1 cellular context compared by ENCODE assay signal in genomic region chr6:107458687-107459282, GRCh38.
TF ChIP-seq lines count a peak whose summit lies in the region.

No MANE protein-coding gene starts in this region.

TF ChIP-seq in HepG2, 621 proteins besides CTCF, POLR2A, EP300 and RAD21 (continued from another document):
- TF ChIP-seq, protein P1, sequence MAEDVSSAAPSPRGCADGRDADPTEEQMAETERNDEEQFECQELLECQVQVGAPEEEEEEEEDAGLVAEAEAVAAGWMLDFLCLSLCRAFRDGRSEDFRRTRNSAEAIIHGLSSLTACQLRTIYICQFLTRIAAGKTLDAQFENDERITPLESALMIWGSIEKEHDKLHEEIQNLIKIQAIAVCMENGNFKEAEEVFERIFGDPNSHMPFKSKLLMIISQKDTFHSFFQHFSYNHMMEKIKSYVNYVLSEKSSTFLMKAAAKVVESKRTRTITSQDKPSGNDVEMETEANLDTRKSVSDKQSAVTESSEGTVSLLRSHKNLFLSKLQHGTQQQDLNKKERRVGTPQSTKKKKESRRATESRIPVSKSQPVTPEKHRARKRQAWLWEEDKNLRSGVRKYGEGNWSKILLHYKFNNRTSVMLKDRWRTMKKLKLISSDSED (CRISPR knock-in tag; IDR thresholded peaks at IDR 0.05): no peak
- TF ChIP-seq ZNF496 (CRISPR knock-in tag; IDR thresholded peaks at IDR 0.05; ENCODE audit: insufficient replicate concordance) (no peak), KAT7 (CRISPR knock-in tag; IDR thresholded peaks at IDR 0.05; ENCODE audit: borderline replicate concordance) (no peak; the same call in 1 of the 2 replicates), NFKB2 (CRISPR knock-in tag; IDR thresholded peaks at IDR 0.05; ENCODE audit: borderline replicate concordance) (0 out of 2 replicates have a peak, but pooled peaks have one; percentile 10), ZNF777 (CRISPR knock-in tag; IDR thresholded peaks at IDR 0.05) (no peak), ZNF567 (CRISPR knock-in tag; IDR thresholded peaks at IDR 0.05; ENCODE audit: borderline replicate concordance) (0 out of 2 replicates have a peak, but pooled peaks have one; percentile 20), NRL (CRISPR knock-in tag; IDR thresholded peaks at IDR 0.05; ENCODE audit: borderline replicate concordance) (0 out of 2 replicates have a peak, but pooled peaks have one; percentile 28), KLF6 (CRISPR knock-in tag; IDR thresholded peaks at IDR 0.05) (no peak), MIER3 (CRISPR knock-in tag; IDR thresholded peaks at IDR 0.05; ENCODE audit: borderline replicate concordance) (no peak), BORCS8-MEF2B (CRISPR knock-in tag; IDR thresholded peaks at IDR 0.05) (no peak), NR2C2 (CRISPR knock-in tag; IDR thresholded peaks at IDR 0.05; ENCODE audit: borderline replicate concordance) (no peak), JARID2 (CRISPR knock-in tag; IDR thresholded peaks at IDR 0.05; ENCODE audit: insufficient replicate concordance) (no peak), BRD4 (CRISPR knock-in tag; IDR thresholded peaks at IDR 0.05) (peak; percentile 19; the same call in 1 of the 2 replicates), YEATS4 (CRISPR knock-in tag; IDR thresholded peaks at IDR 0.05; ENCODE audit: borderline replicate concordance) (peak; percentile 36; the same call in 1 of the 2 replicates), ZNF580 (CRISPR knock-in tag; IDR thresholded peaks at IDR 0.05; ENCODE audit: borderline replicate concordance, low read depth) (no peak)
- TF ChIP-seq, protein P2, sequence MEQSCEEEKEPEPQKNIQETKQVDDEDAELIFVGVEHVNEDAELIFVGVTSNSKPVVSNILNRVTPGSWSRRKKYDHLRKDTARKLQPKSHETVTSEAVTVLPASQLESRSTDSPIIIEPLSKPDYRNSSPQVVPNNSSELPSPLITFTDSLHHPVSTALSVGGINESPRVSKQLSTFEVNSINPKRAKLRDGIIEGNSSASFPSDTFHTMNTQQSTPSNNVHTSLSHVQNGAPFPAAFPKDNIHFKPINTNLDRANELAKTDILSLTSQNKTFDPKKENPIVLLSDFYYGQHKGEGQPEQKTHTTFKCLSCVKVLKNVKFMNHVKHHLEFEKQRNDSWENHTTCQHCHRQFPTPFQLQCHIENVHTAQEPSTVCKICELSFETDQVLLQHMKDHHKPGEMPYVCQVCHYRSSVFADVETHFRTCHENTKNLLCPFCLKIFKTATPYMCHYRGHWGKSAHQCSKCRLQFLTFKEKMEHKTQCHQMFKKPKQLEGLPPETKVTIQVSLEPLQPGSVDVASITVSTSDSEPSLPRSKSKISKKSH (CRISPR knock-in tag; IDR thresholded peaks at IDR 0.05; ENCODE audit: borderline replicate concordance): peak; percentile 43; the same call in 1 of the 2 replicates
- TF ChIP-seq, protein P3, sequence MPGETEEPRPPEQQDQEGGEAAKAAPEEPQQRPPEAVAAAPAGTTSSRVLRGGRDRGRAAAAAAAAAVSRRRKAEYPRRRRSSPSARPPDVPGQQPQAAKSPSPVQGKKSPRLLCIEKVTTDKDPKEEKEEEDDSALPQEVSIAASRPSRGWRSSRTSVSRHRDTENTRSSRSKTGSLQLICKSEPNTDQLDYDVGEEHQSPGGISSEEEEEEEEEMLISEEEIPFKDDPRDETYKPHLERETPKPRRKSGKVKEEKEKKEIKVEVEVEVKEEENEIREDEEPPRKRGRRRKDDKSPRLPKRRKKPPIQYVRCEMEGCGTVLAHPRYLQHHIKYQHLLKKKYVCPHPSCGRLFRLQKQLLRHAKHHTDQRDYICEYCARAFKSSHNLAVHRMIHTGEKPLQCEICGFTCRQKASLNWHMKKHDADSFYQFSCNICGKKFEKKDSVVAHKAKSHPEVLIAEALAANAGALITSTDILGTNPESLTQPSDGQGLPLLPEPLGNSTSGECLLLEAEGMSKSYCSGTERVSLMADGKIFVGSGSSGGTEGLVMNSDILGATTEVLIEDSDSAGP (CRISPR knock-in tag; IDR thresholded peaks at IDR 0.05; ENCODE audit: borderline replicate concordance): no peak
